In the genomic region with DNA sequence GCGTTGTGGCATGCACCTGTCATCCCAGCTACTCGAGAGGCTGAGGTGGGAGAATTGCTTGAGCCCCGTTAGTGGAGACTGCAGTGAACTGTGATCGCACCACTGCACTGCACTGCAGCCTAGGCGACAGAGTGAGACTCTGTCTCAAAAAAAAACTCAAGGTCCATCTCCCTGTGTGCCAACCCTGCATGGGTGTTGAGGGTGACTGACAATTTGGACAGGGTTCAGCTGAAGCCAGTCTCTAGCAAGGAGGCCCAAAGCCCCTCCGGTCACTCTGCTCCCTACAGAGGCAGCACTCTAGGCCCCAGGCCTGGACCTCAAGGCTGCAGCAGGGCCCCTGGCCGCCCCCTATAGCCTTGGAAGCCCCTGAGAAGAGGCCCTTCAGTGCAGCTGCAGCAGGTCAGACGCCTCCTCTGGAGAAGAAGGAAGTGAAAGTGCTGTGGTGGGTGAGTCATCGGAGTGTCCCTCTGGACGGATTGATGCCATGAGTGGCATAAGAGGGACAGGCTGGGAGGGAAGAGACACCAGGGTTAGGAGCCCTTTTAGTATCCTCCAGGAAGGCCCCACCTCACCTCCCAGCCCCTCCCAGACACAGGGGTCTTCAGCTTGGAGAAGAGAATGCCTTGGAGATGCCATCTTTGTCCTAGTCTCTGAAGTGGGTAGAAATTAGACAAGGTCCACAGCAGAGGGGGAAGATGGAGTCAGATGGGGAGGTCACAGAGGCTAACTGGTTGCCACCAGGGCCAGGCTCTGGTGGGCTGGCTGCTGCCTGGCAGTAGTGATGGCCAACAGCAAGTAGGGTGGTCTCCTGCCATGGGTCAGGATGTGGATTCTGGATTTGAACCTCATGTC, we compare ENCODE assay signal across 8 cellular contexts. TPM values are rescaled to one million over a fixed set of nuclear protein-coding genes. Genes with fewer than 3 reads are reported as not detected.
A peak's percentile ranks its signal among the peaks of the same experiment; 100 is the strongest.
DNase-seq lines count a peak whose midpoint lies in the region; ATAC-seq and TF ChIP-seq lines count a peak whose summit lies in the region.

No MANE protein-coding gene starts in this region.

- TF ChIP-seq POLR2A in body of pancreas (IDR thresholded peaks at IDR 0.05) = no peak

- peak; percentile 57 for ATAC-seq in GM18907 (IDR thresholded peaks at IDR 0.05; ENCODE audit: unreplicated experiment)
- peak; percentile 38 for ATAC-seq in HG03060 (IDR thresholded peaks at IDR 0.05; ENCODE audit: low read depth, unreplicated experiment)
- no peak for ATAC-seq in body of pancreas

- no peaks in the 10 kb centered on the region for H3K9me3 ChIP-seq in body of pancreas
- no peaks in the 10 kb centered on the region for H3K9me3 ChIP-seq in HAP-1

- peak overlapping the region in 2 of 4 donors; percentile 41 to 78 for H3K27ac ChIP-seq in body of pancreas

- H3K36me3 ChIP-seq in body of pancreas (replicated peaks in 1 of 2; ENCODE audit: insufficient read depth in 1 of 2, low read depth in 2 of 2) = no peaks in the 10 kb centered on the region
- H3K36me3 ChIP-seq in HAP-1 (replicated peaks) = no peaks in the 10 kb centered on the region

- DNase-seq in AG09309 (ENCODE audit: low read depth) = no peak
- DNase-seq in OCI-M1 (lab: John Stamatoyannopoulos, UW) = peak; percentile 68
- peak; percentile 27 to 80 (median 49) for DNase-seq in body of pancreas
- peak; percentile 81 for DNase-seq in medulla oblongata (ENCODE audit: extremely low spot score)
- no peak for DNase-seq in HAP-1 (ENCODE audit: low spot score in 2 of 2)
- no peak for DNase-seq in inferior parietal cortex (ENCODE audit: extremely low spot score)

- intact Hi-C loops in body of pancreas (cut with DNase I) = no loop called here

- peaks cover 59% of the 10 kb centered on the region for H3K4me1 ChIP-seq in body of pancreas
- no peaks in the 10 kb centered on the region for H3K4me1 ChIP-seq in HAP-1

- in situ Hi-C loops in HAP-1 (cut with MboI; ENCODE audit: low sequenced_read_pairs) = no loop called here

- peak; percentile 27 for TF ChIP-seq CTCF in AG09309 (IDR thresholded peaks at IDR 0.05; ENCODE audit: control insufficient read depth, insufficient read depth, low read depth, low read length, missing control alignments)
- no peak for TF ChIP-seq CTCF in body of pancreas (IDR thresholded peaks at IDR 0.05)

- H3K4me3 ChIP-seq in AG09309 (ENCODE audit: control insufficient read depth, low read depth, low read length) (no peak overlapping the region), body of pancreas (no peak overlapping the region), HAP-1 (no peak overlapping the region)

- H3K27me3 ChIP-seq in body of pancreas (no peaks in the 10 kb centered on the region), HAP-1 (ENCODE audit: low read depth) (no peaks in the 10 kb centered on the region)

- 62 to 64% methylated on average over 3 to 10 of the region's 10 CpGs for WGBS in body of pancreas, 2 donors

RNA-seq across cellular contexts. Expression of gene NEK6, which starts 39.1 kb away (rescaled TPM):
- 10 to 100 TPM; 15.5 to 23.6 TPM for total RNA-seq in body of pancreas

Comparison
In these comparisons a context has a peak if more than half of its experiments do, and no peak if none do; other contexts are left out.
1. DNase-seq: peak in OCI-M1 (single experiment), body of pancreas (4 of 4) and medulla oblongata (single experiment); none in AG09309 (single experiment), HAP-1 (0 of 2) and inferior parietal cortex (single experiment).